ENCODE assay signal across 8 cellular contexts in genomic region chr9:23826120-23826629, GRCh38. TPM values are rescaled to one million over a fixed set of nuclear protein-coding genes. Genes with fewer than 3 reads are reported as not detected.
DNase-seq lines count a peak whose midpoint lies in the region; ATAC-seq and TF ChIP-seq lines count a peak whose summit lies in the region.

ELAVL2 (minus strand) TSS chr9:23826240; CDS start chr9:23762234, 64,006 bp downstream.

- H3K27me3 Mint-ChIP-seq in endothelial cell (ENCODE audit: unreplicated experiment), result peaks cover 8% of the 10 kb centered on the region

- TF ChIP-seq CTCF in endothelial cell (IDR thresholded peaks at IDR 0.05; ENCODE audit: unreplicated experiment), result no peak
- TF ChIP-seq CTCF in lower leg skin (IDR thresholded peaks at IDR 0.05), result no peak

- ATAC-seq in HG03520 (IDR thresholded peaks at IDR 0.05; ENCODE audit: unreplicated experiment) (no peak), GM18909 (IDR thresholded peaks at IDR 0.05; ENCODE audit: poor library complexity, unreplicated experiment) (no peak)

- no peak within 1 kb of the TSS for H3K27ac Mint-ChIP-seq in endothelial cell (ENCODE audit: unreplicated experiment)

- H3K36me3 ChIP-seq in HUES64 (ENCODE audit: insufficient read depth, low read length), result no peaks in the 10 kb centered on the region

- no peak for TF ChIP-seq POLR2A in lower leg skin (IDR thresholded peaks at IDR 0.05)

- peaks cover 11% of the 10 kb centered on the region for H3K4me1 Mint-ChIP-seq in endothelial cell (ENCODE audit: unreplicated experiment)

- H3K27me3 ChIP-seq in HUES64 (ENCODE audit: insufficient read depth, low read length), result peaks cover 86% of the 10 kb centered on the region

- intact Hi-C loops in lower leg skin (cut with DNase I; ENCODE audit: low total_unique reads), result no loop called here

- no peaks in the 10 kb centered on the region for H3K9me3 Mint-ChIP-seq in endothelial cell (ENCODE audit: unreplicated experiment)

- H3K4me3 ChIP-seq in HUES64 (ENCODE audit: low read length) (peak within 1 kb of the TSS; percentile 68), lower leg skin (ENCODE audit: low read depth, poor library complexity, severe bottlenecking) (no peak within 1 kb of the TSS)

- 0% methylated on average over 30 of the region's 30 CpGs for WGBS in HUES64
- 2 to 4% methylated on average over 30 of the region's 30 CpGs for WGBS in lower leg skin, 2 donors

- H3K27ac ChIP-seq in HUES64 (ENCODE audit: low read depth, low read length), result no peak within 1 kb of the TSS

- no peak within 1 kb of the TSS for H3K4me3 Mint-ChIP-seq in endothelial cell (ENCODE audit: unreplicated experiment)

- H3K36me3 Mint-ChIP-seq in endothelial cell (ENCODE audit: low read depth, unreplicated experiment), result no peaks in the 10 kb centered on the region

- peak within 1 kb of the TSS; percentile 34 for H3K9ac ChIP-seq in HUES64 (ENCODE audit: low read depth, low read length)

- H3K4me1 ChIP-seq in HUES64 (ENCODE audit: insufficient read depth, low read length), result peaks cover 37% of the 10 kb centered on the region

- DNase-seq in C1 segment of cervical spinal cord (lab: John Stamatoyannopoulos, UW) (peak in 13 of 14 donors; percentile 46 to 99 (median 80)), endothelial cell (ENCODE audit: low spot score) (peak; percentile 97), lower leg skin (ENCODE audit: low spot score in 2 of 2) (peak; percentile 85 to 95)
- DNase-seq in activated CD4-positive, alpha-beta T cell treated with anti-CD3 and anti-CD28 coated beads for 48 hours, result peak; percentile 59
- peak; percentile 1 for DNase-seq in stimulated activated CD4-positive, alpha-beta T cell treated with anti-CD3 and anti-CD28 coated beads, Interleukin-2, amount 100 ng/mL, for 4 hours (ENCODE audit: low read depth)

- no peaks in the 10 kb centered on the region for H3K9me3 ChIP-seq in HUES64 (ENCODE audit: insufficient read depth, low read depth, low read length)

RNA-seq across cellular contexts. Expression of gene ELAVL2, which starts in this region (rescaled TPM):
- 7.9 TPM for polyA plus RNA-seq in HUES64 (2013, experiment 1 of 2)
- 11.4 TPM for polyA plus RNA-seq in HUES64 (2013, experiment 2 of 2)
- total RNA-seq in endothelial cell (ENCODE audit: unreplicated experiment) (10.3 TPM), lower leg skin (1 to 10 TPM in 1 of 4 donors, under 1 TPM in 3; 0.11 to 1.3 (median 0.42) TPM)

Comparison
In these comparisons a context has a peak if more than half of its experiments do, and no peak if none do; other contexts are left out.
1. DNase-seq: peak in every context shown above with its lines; median percentile 97 in endothelial cell; 90 in lower leg skin; 80 in C1 segment of cervical spinal cord; 59 in activated CD4-positive, alpha-beta T cell treated with anti-CD3 and anti-CD28 coated beads for 48 hours; 1 in stimulated activated CD4-positive, alpha-beta T cell treated with anti-CD3 and anti-CD28 coated beads, Interleukin-2, amount 100 ng/mL, for 4 hours.